ENCODE assay signal across 1 cellular context in the genomic region with DNA sequence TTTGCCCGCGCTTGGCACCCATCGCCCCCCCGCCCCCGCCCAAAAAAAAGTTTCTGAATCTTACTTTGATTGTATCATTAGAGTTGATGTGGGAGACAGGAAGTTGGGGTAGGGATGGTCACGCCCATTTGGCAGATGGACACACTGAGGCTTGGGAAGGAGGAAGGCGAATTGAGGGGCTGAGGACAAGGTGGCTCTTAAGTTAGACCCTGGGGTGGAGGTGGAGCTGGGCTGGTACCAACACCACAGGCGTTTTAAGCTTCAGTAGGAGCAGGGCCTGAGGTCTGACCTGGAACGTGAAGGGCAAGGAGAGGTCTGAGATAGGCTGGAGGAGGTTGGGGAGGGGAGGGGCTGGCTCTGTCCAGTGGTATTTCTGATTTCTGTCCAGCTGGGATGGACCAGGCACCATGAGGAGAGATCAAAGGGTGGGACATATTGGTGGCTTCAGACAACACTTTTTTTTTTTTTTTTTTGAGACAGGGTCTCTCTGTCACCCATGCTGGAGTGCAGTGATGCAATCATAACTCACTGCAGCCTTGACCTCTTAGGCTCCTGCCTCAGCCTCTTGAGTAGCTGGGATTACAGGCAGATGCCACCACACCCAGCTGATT.
TF ChIP-seq lines count a peak whose summit lies in the region.

No MANE protein-coding gene starts in this region.

TF ChIP-seq in HEK293, 187 proteins besides CTCF, POLR2A, EP300 and RAD21 (continued from another document and continues in another):
- no peak for TF ChIP-seq GLIS1 (tag by site-specific recombination; IDR thresholded peaks at IDR 0.05)
- TF ChIP-seq ZNF76 (tag by site-specific recombination; IDR thresholded peaks at IDR 0.05; ENCODE audit: borderline replicate concordance, low read depth) = no peak; the same call in 1 of the 2 replicates
- TF ChIP-seq GLI4 (tag by site-specific recombination; IDR thresholded peaks at IDR 0.05) = no peak
- TF ChIP-seq ZNF302 (tag by site-specific recombination; IDR thresholded peaks at IDR 0.05; ENCODE audit: low read depth) = no peak
- no peak for TF ChIP-seq KLF1 (tag by site-specific recombination; IDR thresholded peaks at IDR 0.05)
- TF ChIP-seq HOXD13 (CRISPR knock-in tag; IDR thresholded peaks at IDR 0.05; ENCODE audit: borderline replicate concordance) = no peak
- TF ChIP-seq HOXA7 (CRISPR knock-in tag; IDR thresholded peaks at IDR 0.05; ENCODE audit: borderline replicate concordance) = no peak
- TF ChIP-seq ZNF558 (tag by site-specific recombination; IDR thresholded peaks at IDR 0.05) = no peak
- TF ChIP-seq KLF7 (tag by site-specific recombination; IDR thresholded peaks at IDR 0.05; ENCODE audit: borderline replicate concordance) = no peak
- TF ChIP-seq ZNF121 (tag by site-specific recombination; IDR thresholded peaks at IDR 0.05) = no peak
- TF ChIP-seq, protein P1, sequence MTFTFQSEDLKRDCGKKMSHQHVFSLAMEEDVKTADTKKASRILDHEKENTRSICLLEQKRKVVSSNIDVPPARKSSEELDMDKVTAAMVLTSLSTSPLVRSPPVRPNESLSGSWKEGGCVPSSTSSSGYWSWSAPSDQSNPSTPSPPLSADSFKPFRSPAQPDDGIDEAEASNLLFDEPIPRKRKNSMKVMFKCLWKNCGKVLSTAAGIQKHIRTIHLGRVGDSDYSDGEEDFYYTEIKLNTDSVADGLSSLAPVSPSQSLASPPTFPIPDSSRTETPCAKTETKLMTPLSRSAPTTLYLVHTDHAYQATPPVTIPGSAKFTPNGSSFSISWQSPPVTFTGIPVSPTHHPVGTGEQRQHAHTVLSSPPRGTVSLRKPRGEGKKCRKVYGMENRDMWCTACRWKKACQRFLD (tag by site-specific recombination; IDR thresholded peaks at IDR 0.05) = no peak
- TF ChIP-seq, protein P2, sequence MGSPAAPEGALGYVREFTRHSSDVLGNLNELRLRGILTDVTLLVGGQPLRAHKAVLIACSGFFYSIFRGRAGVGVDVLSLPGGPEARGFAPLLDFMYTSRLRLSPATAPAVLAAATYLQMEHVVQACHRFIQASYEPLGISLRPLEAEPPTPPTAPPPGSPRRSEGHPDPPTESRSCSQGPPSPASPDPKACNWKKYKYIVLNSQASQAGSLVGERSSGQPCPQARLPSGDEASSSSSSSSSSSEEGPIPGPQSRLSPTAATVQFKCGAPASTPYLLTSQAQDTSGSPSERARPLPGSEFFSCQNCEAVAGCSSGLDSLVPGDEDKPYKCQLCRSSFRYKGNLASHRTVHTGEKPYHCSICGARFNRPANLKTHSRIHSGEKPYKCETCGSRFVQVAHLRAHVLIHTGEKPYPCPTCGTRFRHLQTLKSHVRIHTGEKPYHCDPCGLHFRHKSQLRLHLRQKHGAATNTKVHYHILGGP (tag by site-specific recombination; IDR thresholded peaks at IDR 0.05) = no peak
- no peak for TF ChIP-seq ZBTB8A (tag by site-specific recombination; IDR thresholded peaks at IDR 0.05)
- TF ChIP-seq, protein P3, sequence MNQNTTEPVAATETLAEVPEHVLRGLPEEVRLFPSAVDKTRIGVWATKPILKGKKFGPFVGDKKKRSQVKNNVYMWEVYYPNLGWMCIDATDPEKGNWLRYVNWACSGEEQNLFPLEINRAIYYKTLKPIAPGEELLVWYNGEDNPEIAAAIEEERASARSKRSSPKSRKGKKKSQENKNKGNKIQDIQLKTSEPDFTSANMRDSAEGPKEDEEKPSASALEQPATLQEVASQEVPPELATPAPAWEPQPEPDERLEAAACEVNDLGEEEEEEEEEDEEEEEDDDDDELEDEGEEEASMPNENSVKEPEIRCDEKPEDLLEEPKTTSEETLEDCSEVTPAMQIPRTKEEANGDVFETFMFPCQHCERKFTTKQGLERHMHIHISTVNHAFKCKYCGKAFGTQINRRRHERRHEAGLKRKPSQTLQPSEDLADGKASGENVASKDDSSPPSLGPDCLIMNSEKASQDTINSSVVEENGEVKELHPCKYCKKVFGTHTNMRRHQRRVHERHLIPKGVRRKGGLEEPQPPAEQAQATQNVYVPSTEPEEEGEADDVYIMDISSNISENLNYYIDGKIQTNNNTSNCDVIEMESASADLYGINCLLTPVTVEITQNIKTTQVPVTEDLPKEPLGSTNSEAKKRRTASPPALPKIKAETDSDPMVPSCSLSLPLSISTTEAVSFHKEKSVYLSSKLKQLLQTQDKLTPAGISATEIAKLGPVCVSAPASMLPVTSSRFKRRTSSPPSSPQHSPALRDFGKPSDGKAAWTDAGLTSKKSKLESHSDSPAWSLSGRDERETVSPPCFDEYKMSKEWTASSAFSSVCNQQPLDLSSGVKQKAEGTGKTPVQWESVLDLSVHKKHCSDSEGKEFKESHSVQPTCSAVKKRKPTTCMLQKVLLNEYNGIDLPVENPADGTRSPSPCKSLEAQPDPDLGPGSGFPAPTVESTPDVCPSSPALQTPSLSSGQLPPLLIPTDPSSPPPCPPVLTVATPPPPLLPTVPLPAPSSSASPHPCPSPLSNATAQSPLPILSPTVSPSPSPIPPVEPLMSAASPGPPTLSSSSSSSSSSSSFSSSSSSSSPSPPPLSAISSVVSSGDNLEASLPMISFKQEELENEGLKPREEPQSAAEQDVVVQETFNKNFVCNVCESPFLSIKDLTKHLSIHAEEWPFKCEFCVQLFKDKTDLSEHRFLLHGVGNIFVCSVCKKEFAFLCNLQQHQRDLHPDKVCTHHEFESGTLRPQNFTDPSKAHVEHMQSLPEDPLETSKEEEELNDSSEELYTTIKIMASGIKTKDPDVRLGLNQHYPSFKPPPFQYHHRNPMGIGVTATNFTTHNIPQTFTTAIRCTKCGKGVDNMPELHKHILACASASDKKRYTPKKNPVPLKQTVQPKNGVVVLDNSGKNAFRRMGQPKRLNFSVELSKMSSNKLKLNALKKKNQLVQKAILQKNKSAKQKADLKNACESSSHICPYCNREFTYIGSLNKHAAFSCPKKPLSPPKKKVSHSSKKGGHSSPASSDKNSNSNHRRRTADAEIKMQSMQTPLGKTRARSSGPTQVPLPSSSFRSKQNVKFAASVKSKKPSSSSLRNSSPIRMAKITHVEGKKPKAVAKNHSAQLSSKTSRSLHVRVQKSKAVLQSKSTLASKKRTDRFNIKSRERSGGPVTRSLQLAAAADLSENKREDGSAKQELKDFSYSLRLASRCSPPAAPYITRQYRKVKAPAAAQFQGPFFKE (tag by site-specific recombination; IDR thresholded peaks at IDR 0.05; ENCODE audit: borderline replicate concordance) = no peak
- TF ChIP-seq ZNF335 (tag by site-specific recombination; conservative IDR thresholded peaks at IDR 0.05) = no peak
- TF ChIP-seq ZNF175 (tag by site-specific recombination; IDR thresholded peaks at IDR 0.05) = no peak
- TF ChIP-seq SCRT2 (tag by site-specific recombination; IDR thresholded peaks at IDR 0.05) = no peak
- TF ChIP-seq, protein P4, sequence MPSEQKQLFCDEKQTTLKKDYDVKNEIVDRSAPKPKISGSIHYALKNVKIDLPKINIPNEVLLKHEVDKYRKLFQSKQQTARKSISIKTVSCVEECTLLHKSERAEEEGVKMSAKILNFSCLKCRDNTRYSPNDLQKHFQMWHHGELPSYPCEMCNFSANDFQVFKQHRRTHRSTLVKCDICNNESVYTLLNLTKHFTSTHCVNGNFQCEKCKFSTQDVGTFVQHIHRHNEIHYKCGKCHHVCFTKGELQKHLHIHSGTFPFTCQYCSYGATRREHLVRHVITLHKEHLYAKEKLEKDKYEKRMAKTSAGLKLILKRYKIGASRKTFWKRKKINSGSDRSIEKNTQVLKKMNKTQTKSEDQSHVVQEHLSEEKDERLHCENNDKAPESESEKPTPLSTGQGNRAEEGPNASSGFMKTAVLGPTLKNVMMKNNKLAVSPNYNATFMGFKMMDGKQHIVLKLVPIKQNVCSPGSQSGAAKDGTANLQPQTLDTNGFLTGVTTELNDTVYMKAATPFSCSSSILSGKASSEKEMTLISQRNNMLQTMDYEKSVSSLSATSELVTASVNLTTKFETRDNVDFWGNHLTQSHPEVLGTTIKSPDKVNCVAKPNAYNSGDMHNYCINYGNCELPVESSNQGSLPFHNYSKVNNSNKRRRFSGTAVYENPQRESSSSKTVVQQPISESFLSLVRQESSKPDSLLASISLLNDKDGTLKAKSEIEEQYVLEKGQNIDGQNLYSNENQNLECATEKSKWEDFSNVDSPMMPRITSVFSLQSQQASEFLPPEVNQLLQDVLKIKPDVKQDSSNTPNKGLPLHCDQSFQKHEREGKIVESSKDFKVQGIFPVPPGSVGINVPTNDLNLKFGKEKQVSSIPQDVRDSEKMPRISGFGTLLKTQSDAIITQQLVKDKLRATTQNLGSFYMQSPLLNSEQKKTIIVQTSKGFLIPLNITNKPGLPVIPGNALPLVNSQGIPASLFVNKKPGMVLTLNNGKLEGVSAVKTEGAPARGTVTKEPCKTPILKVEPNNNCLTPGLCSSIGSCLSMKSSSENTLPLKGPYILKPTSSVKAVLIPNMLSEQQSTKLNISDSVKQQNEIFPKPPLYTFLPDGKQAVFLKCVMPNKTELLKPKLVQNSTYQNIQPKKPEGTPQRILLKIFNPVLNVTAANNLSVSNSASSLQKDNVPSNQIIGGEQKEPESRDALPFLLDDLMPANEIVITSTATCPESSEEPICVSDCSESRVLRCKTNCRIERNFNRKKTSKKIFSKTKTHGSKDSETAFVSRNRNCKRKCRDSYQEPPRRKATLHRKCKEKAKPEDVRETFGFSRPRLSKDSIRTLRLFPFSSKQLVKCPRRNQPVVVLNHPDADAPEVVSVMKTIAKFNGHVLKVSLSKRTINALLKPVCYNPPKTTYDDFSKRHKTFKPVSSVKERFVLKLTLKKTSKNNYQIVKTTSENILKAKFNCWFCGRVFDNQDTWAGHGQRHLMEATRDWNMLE (tag by site-specific recombination; conservative IDR thresholded peaks at IDR 0.05; ENCODE audit: low read depth) = no peak
- no peak for TF ChIP-seq ZNF132 (tag by site-specific recombination; IDR thresholded peaks at IDR 0.05; ENCODE audit: borderline replicate concordance)
- TF ChIP-seq ZNF596 (tag by site-specific recombination; IDR thresholded peaks at IDR 0.05) = no peak
- TF ChIP-seq, protein P5, sequence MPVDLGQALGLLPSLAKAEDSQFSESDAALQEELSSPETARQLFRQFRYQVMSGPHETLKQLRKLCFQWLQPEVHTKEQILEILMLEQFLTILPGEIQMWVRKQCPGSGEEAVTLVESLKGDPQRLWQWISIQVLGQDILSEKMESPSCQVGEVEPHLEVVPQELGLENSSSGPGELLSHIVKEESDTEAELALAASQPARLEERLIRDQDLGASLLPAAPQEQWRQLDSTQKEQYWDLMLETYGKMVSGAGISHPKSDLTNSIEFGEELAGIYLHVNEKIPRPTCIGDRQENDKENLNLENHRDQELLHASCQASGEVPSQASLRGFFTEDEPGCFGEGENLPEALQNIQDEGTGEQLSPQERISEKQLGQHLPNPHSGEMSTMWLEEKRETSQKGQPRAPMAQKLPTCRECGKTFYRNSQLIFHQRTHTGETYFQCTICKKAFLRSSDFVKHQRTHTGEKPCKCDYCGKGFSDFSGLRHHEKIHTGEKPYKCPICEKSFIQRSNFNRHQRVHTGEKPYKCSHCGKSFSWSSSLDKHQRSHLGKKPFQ (tag by site-specific recombination; IDR thresholded peaks at IDR 0.05) = no peak
- no peak for TF ChIP-seq ZFP37 (tag by site-specific recombination; IDR thresholded peaks at IDR 0.05)
- TF ChIP-seq, protein P6, sequence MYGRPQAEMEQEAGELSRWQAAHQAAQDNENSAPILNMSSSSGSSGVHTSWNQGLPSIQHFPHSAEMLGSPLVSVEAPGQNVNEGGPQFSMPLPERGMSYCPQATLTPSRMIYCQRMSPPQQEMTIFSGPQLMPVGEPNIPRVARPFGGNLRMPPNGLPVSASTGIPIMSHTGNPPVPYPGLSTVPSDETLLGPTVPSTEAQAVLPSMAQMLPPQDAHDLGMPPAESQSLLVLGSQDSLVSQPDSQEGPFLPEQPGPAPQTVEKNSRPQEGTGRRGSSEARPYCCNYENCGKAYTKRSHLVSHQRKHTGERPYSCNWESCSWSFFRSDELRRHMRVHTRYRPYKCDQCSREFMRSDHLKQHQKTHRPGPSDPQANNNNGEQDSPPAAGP (tag by site-specific recombination; IDR thresholded peaks at IDR 0.05) = 0 out of 2 replicates have a peak, but pooled peaks have one; percentile 23
- 0 out of 2 replicates have a peak, but pooled peaks have one; percentile 39 for TF ChIP-seq ZSCAN23 (tag by site-specific recombination; IDR thresholded peaks at IDR 0.05)
- TF ChIP-seq KLF9 (tag by site-specific recombination; IDR thresholded peaks at IDR 0.05; ENCODE audit: low read depth) = 0 out of 2 replicates have a peak, but pooled peaks have one; percentile 8
- TF ChIP-seq, protein P7, sequence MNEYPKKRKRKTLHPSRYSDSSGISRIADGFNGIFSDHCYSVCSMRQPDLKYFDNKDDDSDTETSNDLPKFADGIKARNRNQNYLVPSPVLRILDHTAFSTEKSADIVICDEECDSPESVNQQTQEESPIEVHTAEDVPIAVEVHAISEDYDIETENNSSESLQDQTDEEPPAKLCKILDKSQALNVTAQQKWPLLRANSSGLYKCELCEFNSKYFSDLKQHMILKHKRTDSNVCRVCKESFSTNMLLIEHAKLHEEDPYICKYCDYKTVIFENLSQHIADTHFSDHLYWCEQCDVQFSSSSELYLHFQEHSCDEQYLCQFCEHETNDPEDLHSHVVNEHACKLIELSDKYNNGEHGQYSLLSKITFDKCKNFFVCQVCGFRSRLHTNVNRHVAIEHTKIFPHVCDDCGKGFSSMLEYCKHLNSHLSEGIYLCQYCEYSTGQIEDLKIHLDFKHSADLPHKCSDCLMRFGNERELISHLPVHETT (tag by site-specific recombination; IDR thresholded peaks at IDR 0.05) = peak; percentile 84
- TF ChIP-seq, protein P8, sequence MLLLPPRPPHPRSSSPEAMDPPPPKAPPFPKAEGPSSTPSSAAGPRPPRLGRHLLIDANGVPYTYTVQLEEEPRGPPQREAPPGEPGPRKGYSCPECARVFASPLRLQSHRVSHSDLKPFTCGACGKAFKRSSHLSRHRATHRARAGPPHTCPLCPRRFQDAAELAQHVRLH (tag by site-specific recombination; IDR thresholded peaks at IDR 0.05) = peak; percentile 76
- no peak for TF ChIP-seq ZNF701 (tag by site-specific recombination; IDR thresholded peaks at IDR 0.05)
- TF ChIP-seq, protein P9, sequence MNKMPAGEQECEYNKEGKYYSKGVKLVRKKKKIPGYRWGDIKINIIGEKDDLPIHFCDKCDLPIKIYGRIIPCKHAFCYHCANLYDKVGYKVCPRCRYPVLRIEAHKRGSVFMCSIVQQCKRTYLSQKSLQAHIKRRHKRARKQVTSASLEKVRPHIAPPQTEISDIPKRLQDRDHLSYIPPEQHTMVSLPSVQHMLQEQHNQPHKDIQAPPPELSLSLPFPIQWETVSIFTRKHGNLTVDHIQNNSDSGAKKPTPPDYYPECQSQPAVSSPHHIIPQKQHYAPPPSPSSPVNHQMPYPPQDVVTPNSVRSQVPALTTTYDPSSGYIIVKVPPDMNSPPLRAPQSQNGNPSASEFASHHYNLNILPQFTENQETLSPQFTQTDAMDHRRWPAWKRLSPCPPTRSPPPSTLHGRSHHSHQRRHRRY (tag by site-specific recombination; IDR thresholded peaks at IDR 0.05) = no peak
- no peak for TF ChIP-seq ZBTB20 (tag by site-specific recombination; IDR thresholded peaks at IDR 0.05)
- TF ChIP-seq ZNF114 (tag by site-specific recombination; IDR thresholded peaks at IDR 0.05) = no peak
- TF ChIP-seq ZNF311 (tag by site-specific recombination; IDR thresholded peaks at IDR 0.05; ENCODE audit: borderline replicate concordance) = no peak
- TF ChIP-seq ZBTB1 (tag by site-specific recombination; IDR thresholded peaks at IDR 0.05) = no peak
- TF ChIP-seq ZNF174 (tag by site-specific recombination; IDR thresholded peaks at IDR 0.05) = no peak
- TF ChIP-seq, protein P10, sequence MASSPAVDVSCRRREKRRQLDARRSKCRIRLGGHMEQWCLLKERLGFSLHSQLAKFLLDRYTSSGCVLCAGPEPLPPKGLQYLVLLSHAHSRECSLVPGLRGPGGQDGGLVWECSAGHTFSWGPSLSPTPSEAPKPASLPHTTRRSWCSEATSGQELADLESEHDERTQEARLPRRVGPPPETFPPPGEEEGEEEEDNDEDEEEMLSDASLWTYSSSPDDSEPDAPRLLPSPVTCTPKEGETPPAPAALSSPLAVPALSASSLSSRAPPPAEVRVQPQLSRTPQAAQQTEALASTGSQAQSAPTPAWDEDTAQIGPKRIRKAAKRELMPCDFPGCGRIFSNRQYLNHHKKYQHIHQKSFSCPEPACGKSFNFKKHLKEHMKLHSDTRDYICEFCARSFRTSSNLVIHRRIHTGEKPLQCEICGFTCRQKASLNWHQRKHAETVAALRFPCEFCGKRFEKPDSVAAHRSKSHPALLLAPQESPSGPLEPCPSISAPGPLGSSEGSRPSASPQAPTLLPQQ (tag by site-specific recombination; IDR thresholded peaks at IDR 0.05) = no peak
